15 cellular contexts compared by ENCODE assay signal in the genomic region with DNA sequence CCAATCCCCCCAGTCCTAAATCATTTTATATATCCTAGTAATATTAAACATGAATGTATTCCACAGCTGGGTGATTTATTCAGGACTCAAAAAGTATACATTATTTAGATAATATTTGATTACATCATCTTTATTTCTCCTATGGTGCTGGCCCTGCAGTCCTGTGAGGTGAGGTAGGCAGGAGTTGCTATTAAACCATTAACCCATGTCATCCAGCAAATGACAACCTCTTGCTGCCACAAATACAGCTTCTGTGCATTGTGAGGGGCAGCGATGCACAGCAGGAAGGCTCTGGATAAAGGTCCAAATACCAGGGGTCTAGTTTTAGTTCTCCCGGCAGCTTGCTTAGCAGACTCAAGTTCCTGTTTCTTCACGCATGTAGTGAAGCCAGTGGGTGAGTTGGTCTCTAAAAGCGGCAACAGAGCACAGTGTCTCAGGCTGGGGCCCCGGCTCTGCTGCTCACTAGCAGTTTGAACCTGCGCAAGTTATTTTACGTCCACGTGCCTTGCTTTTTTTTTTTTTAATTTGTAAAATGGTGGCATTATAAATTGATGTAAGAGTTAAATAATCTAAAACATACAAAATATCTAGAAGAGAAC. TPM values are rescaled to one million over a fixed set of nuclear protein-coding genes. Genes with fewer than 3 reads are reported as not detected.
DNase-seq lines count a peak whose midpoint lies in the region; ATAC-seq, FAIRE-seq and TF ChIP-seq lines count a peak whose summit lies in the region.
"Had no signal": no experiment of that assay in that cellular context is flagged by ENCODE, and none has a peak within 500 bp of the region (broad histone marks: within the 10 kb centered on the region; RNA-seq: fewer than 3 reads in every experiment).

No MANE protein-coding gene starts in this region.

- ATAC-seq in A549 (no peak), HG03097 (IDR thresholded peaks at IDR 0.05; ENCODE audit: low FRiP score, unreplicated experiment) (peak; percentile 31), RWPE2 (ENCODE audit: low read depth) (no peak), GM21529 (IDR thresholded peaks at IDR 0.05; ENCODE audit: unreplicated experiment) (no peak)
- ATAC-seq in stimulated activated naive CD8-positive, alpha-beta T cell treated with anti-CD3 and anti-CD28 coated beads, Interleukin-15, amount 100 ng/mL, for 72 hours, result no peak

- CTCF ChIA-PET in A549 (lab: Yijun Ruan, JAX), result no interaction called here
- CTCF ChIA-PET in Caco-2 (lab: Charles Lee), result no interaction called here

- H3K4me3 ChIP-seq in A549, result no peak overlapping the region
- no peak overlapping the region for H3K4me3 ChIP-seq in RWPE2 (ENCODE audit: severe bottlenecking)
- no peak overlapping the region for H3K4me3 ChIP-seq in colonic mucosa
- H3K4me3 ChIP-seq in Caco-2 (ENCODE audit: low read depth, low read length), result no peak overlapping the region
- H3K4me3 ChIP-seq: left lung had no signal

- H3K36me3 ChIP-seq in RWPE2 (ENCODE audit: low read depth), result no peaks in the 10 kb centered on the region
- no peaks in the 10 kb centered on the region for H3K36me3 ChIP-seq in colonic mucosa
- no peaks in the 10 kb centered on the region for H3K36me3 ChIP-seq in Caco-2 (ENCODE audit: control insufficient read depth, insufficient read depth, low read length)
- H3K36me3 ChIP-seq: left lung had no signal

- TF ChIP-seq CTCF in A549 (IDR thresholded peaks at IDR 0.05) (no peak), RWPE2 (IDR thresholded peaks at IDR 0.05; ENCODE audit: poor library complexity, severe bottlenecking) (no peak), colonic mucosa (IDR thresholded peaks at IDR 0.05) (no peak), Caco-2 (IDR thresholded peaks at IDR 0.05; ENCODE audit: insufficient read depth in 1 of 2, low read depth in 1 of 2, low read length in 1 of 2, severe bottlenecking in 1 of 2, unreplicated experiment in 1 of 2) (no peak)

- H3K27ac ChIP-seq in A549 (peak overlapping the region; percentile 63 to 78), RWPE2 (ENCODE audit: poor library complexity, severe bottlenecking) (peak overlapping the region; percentile 98), colonic mucosa (no peak overlapping the region)

- no peak for TF ChIP-seq POLR2A in A549 (IDR thresholded peaks at IDR 0.05; ENCODE audit: low read length)

- H3K9ac ChIP-seq in colonic mucosa (ENCODE audit: low read depth in 2 of 2, low read length in 2 of 2), result no peak overlapping the region

- no peak for TF ChIP-seq EP300 in A549 (IDR thresholded peaks at IDR 0.05)

- no peak for TF ChIP-seq RAD21 in A549 (conservative IDR thresholded peaks at IDR 0.05 in 1 of 2, IDR thresholded peaks at IDR 0.05 in 1 of 2)

- H3K27me3 Mint-ChIP-seq in Caco-2 (ENCODE audit: insufficient read depth, unreplicated experiment), result no peaks in the 10 kb centered on the region
- H3K27me3 Mint-ChIP-seq in stimulated activated naive CD8-positive, alpha-beta T cell treated with anti-CD3 and anti-CD28 coated beads, Interleukin-15, amount 100 ng/mL, for 72 hours, result peaks cover 37% of the 10 kb centered on the region

- DNase-seq in A549 (ENCODE audit: low read depth in 1 of 2, low spot score in 1 of 2) (peak; percentile 5 to 9), RWPE2 (ENCODE audit: low spot score) (no peak), left kidney (ENCODE audit: low read depth, low spot score) (peak; percentile 63), colonic mucosa (no peak), Caco-2 (no peak)
- DNase-seq in stimulated activated naive CD8-positive, alpha-beta T cell treated with anti-CD3 and anti-CD28 coated beads, Interleukin-15, amount 100 ng/mL, for 72 hours, result no peak
- DNase-seq: activated CD4-positive, alpha-beta T cell treated with anti-CD3 and anti-CD28 coated beads for 1 hour; cerebellar nuclear complex; GF-D8; left lung; NCI-H1092 had no signal

- no peak for FAIRE-seq in A549 (lab: Jason Lieb, UNC)
- FAIRE-seq: A204.1, HTR-8/SVneo had no signal

- peaks cover 32% of the 10 kb centered on the region for H3K4me1 ChIP-seq in A549
- peaks cover 40% of the 10 kb centered on the region for H3K4me1 ChIP-seq in RWPE2 (ENCODE audit: insufficient read depth, poor library complexity, severe bottlenecking)
- peaks cover 5% of the 10 kb centered on the region for H3K4me1 ChIP-seq in colonic mucosa
- H3K4me1 ChIP-seq in Caco-2, result peaks cover 13% of the 10 kb centered on the region

- peak overlapping the region; percentile 61 for H3K4me2 ChIP-seq in A549

- H3K9me3 Mint-ChIP-seq in Caco-2 (ENCODE audit: unreplicated experiment), result no peaks in the 10 kb centered on the region
- no peaks in the 10 kb centered on the region for H3K9me3 Mint-ChIP-seq in stimulated activated naive CD8-positive, alpha-beta T cell treated with anti-CD3 and anti-CD28 coated beads, Interleukin-15, amount 100 ng/mL, for 72 hours

- POLR2A ChIA-PET in A549 (lab: Yijun Ruan, JAX), result no interaction called here
- POLR2A ChIA-PET in Caco-2 (lab: Charles Lee), result no interaction called here

- no peaks in the 10 kb centered on the region for H3K36me3 Mint-ChIP-seq in Caco-2 (ENCODE audit: insufficient read depth, unreplicated experiment)

- H3K4me3 Mint-ChIP-seq in Caco-2 (ENCODE audit: unreplicated experiment), result no peak overlapping the region
- H3K4me3 Mint-ChIP-seq in stimulated activated naive CD8-positive, alpha-beta T cell treated with anti-CD3 and anti-CD28 coated beads, Interleukin-15, amount 100 ng/mL, for 72 hours, result no peak overlapping the region

- H3K27me3 ChIP-seq in RWPE2 (ENCODE audit: insufficient read depth, poor library complexity, severe bottlenecking), result no peaks in the 10 kb centered on the region
- no peaks in the 10 kb centered on the region for H3K27me3 ChIP-seq in colonic mucosa
- no peaks in the 10 kb centered on the region for H3K27me3 ChIP-seq in Caco-2 (replicated peaks; ENCODE audit: control insufficient read depth, insufficient read depth, low read length)
- H3K27me3 ChIP-seq: left lung had no signal

- 91% methylated on average over 8 of the region's 8 CpGs for WGBS in A549 (ENCODE audit: missing lambda C conversion rate)

- no TSS peak for BruUV-seq in Caco-2 (replicated peaks; lab: Mats Ljungman, UMichigan)

- no peak overlapping the region for H3K27ac Mint-ChIP-seq in Caco-2 (ENCODE audit: unreplicated experiment)
- H3K27ac Mint-ChIP-seq in stimulated activated naive CD8-positive, alpha-beta T cell treated with anti-CD3 and anti-CD28 coated beads, Interleukin-15, amount 100 ng/mL, for 72 hours, result no peak overlapping the region

- H3K4me1 Mint-ChIP-seq in Caco-2 (ENCODE audit: low read depth, unreplicated experiment), result peaks cover 12% of the 10 kb centered on the region
- no peaks in the 10 kb centered on the region for H3K4me1 Mint-ChIP-seq in stimulated activated naive CD8-positive, alpha-beta T cell treated with anti-CD3 and anti-CD28 coated beads, Interleukin-15, amount 100 ng/mL, for 72 hours

- H3K9me3 ChIP-seq in A549 (no peaks in the 10 kb centered on the region), RWPE2 (ENCODE audit: severe bottlenecking) (no peaks in the 10 kb centered on the region), colonic mucosa (no peaks in the 10 kb centered on the region), Caco-2 (no peaks in the 10 kb centered on the region)
- H3K9me3 ChIP-seq: left lung had no signal

- intact Hi-C loops in colonic mucosa (cut with DNase I) (no loop called here), Caco-2 (cut with micrococcal nuclease; ENCODE audit: unreplicated experiment) (no loop called here)

TF ChIP-seq in A549, 52 proteins besides CTCF, POLR2A, EP300 and RAD21:
- TF ChIP-seq KDM5A (IDR thresholded peaks at IDR 0.05), result no peak
- TF ChIP-seq CHD4 (IDR thresholded peaks at IDR 0.05; ENCODE audit: borderline replicate concordance), result no peak
- TF ChIP-seq NFE2L2 (conservative IDR thresholded peaks at IDR 0.05; ENCODE audit: low read length), result no peak
- no peak for TF ChIP-seq GATA3 (IDR thresholded peaks at IDR 0.05; ENCODE audit: borderline replicate concordance)
- TF ChIP-seq POLR2AphosphoS2 (conservative IDR thresholded peaks at IDR 0.05; ENCODE audit: low read length), result no peak
- no peak for TF ChIP-seq BHLHE40 (IDR thresholded peaks at IDR 0.05; ENCODE audit: low read depth, low read length)
- TF ChIP-seq TFCP2L1 (CRISPR knock-in tag; IDR thresholded peaks at IDR 0.05), result no peak
- no peak for TF ChIP-seq JUN (IDR thresholded peaks at IDR 0.05)
- no peak for TF ChIP-seq KDM1A (IDR thresholded peaks at IDR 0.05; ENCODE audit: low read depth)

RNA-seq across cellular contexts. Expression of gene INSIG2, which starts 36.1 kb away (rescaled TPM):
- polyA plus RNA-seq in A549 (2011; rRNA removed), result 23.4 and 25.2 TPM in 2 replicates
- polyA plus RNA-seq in A549 (2012; cell fraction: cytosol; rRNA removed), result 6.1 and 6.3 TPM in 2 replicates
- polyA plus RNA-seq in A549 (2012; cell fraction: nucleus; rRNA removed), result 2.1 and 5.0 TPM in 2 replicates
- polyA plus RNA-seq in A549 (2017; fragmentation: RNase III; extraction: RNeasy Plus Mini Kit Qiagen cat#74134 plus additional on column Dnase treatment), result 10.2 to 13.8 TPM (median 12.1 TPM) in 3 replicates
- polyA minus RNA-seq in A549 (2011; rRNA and poly(A)+ RNA removed), result 6.6 and 6.7 TPM in 2 replicates
- 10 to 100 TPM; 12.8 to 47.0 TPM for total RNA-seq in colonic mucosa
- 12.2 and 14.1 TPM in 2 replicates for total RNA-seq in Caco-2 (2022)

Comparison
In these comparisons a context has a peak if more than half of its experiments do, and no peak if none do; other contexts are left out.
1. DNase-seq: peak in A549 (2 of 2) and left kidney (single experiment); none in RWPE2 (single experiment), colonic mucosa (single experiment), Caco-2 (0 of 2) and stimulated activated naive CD8-positive, alpha-beta T cell treated with anti-CD3 and anti-CD28 coated beads, Interleukin-15, amount 100 ng/mL, for 72 hours (0 of 2).